ENCODE assay signal across 27 cellular contexts in the genomic region with DNA sequence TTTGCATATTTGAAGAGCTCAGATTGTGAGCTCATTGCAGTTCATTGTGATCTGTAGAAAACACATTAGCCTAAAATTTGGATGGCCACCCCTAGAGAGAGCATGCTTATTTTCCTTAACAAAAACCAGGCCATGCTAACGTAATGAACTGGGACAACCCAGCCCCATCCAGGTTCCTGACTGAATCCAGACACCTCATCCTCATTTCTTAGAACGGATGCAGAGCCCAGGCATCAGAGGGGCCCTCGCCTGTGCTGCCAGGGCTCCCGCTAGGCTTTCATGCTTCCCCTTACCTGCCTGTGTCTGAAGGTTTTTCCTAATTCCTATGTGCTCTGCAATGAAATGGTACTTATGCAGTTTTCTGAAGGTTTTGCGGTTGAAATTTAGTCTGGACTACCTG.
"Had no signal": no experiment of that assay in that cellular context is flagged by ENCODE, and none has a peak within 500 bp of the region (broad histone marks: within the 10 kb centered on the region; RNA-seq: fewer than 3 reads in every experiment).

No MANE protein-coding gene starts in this region.

- H3K27me3 Mint-ChIP-seq: activated CD4-positive, alpha-beta memory T cell treated with anti-CD3 and anti-CD28 coated beads, Interleukin-2, amount 10 ng/mL, durations not matched to agents 7 days and 5 days; activated CD4-positive, alpha-beta T cell treated with anti-CD3 and anti-CD28 coated beads, Interleukin-2, amount 10 ng/mL, durations not matched to agents 7 days and 5 days; activated naive CD4-positive, alpha-beta T cell treated with anti-CD3 and anti-CD28 coated beads, Interleukin-2, amount 10 ng/mL, durations not matched to agents 7 days and 5 days; activated naive CD8-positive, alpha-beta T cell treated with anti-CD3 and anti-CD28 coated beads, Interleukin-2, amount 10 ng/mL, durations not matched to agents 7 days and 5 days; activated T-cell treated with anti-CD3 and anti-CD28 coated beads, Interleukin-2, amount 50 U/mL, for 24 hours; brain had no signal

- H3K4me1 ChIP-seq: ascending aorta, breast epithelium, colonic mucosa, esophagus squamous epithelium, gastroesophageal sphincter had no signal

- H3K4me1 Mint-ChIP-seq: activated CD4-positive, alpha-beta memory T cell treated with anti-CD3 and anti-CD28 coated beads, Interleukin-2, amount 10 ng/mL, durations not matched to agents 7 days and 5 days; activated CD4-positive, alpha-beta T cell treated with anti-CD3 and anti-CD28 coated beads, Interleukin-2, amount 10 ng/mL, durations not matched to agents 7 days and 5 days; activated naive CD4-positive, alpha-beta T cell treated with anti-CD3 and anti-CD28 coated beads, Interleukin-2, amount 10 ng/mL, durations not matched to agents 7 days and 5 days; activated naive CD8-positive, alpha-beta T cell treated with anti-CD3 and anti-CD28 coated beads, Interleukin-2, amount 10 ng/mL, durations not matched to agents 7 days and 5 days; brain had no signal

- H3K9me3 Mint-ChIP-seq: activated CD4-positive, alpha-beta memory T cell treated with anti-CD3 and anti-CD28 coated beads, Interleukin-2, amount 10 ng/mL, durations not matched to agents 7 days and 5 days; activated CD4-positive, alpha-beta T cell treated with anti-CD3 and anti-CD28 coated beads, Interleukin-2, amount 10 ng/mL, durations not matched to agents 7 days and 5 days; activated naive CD4-positive, alpha-beta T cell treated with anti-CD3 and anti-CD28 coated beads, Interleukin-2, amount 10 ng/mL, durations not matched to agents 7 days and 5 days; activated naive CD4-positive, alpha-beta T cell treated with anti-CD3 and anti-CD28 coated beads, Interleukin-2, amount 50 U/mL, for 72 hours; activated naive CD8-positive, alpha-beta T cell treated with anti-CD3 and anti-CD28 coated beads, Interleukin-2, amount 10 ng/mL, durations not matched to agents 7 days and 5 days; activated T-cell treated with anti-CD3 and anti-CD28 coated beads, Interleukin-2, amount 50 U/mL, for 24 hours; activated T-cell treated with anti-CD3 and anti-CD28 coated beads, Interleukin-2, amount 50 U/mL, for 72 hours had no signal

- ATAC-seq: activated naive CD4-positive, alpha-beta T cell treated with anti-CD3 and anti-CD28 coated beads, Interleukin-2, amount 50 U/mL, for 72 hours; activated T-cell treated with anti-CD3 and anti-CD28 coated beads, Interleukin-2, amount 50 U/mL, for 72 hours; gastroesophageal sphincter had no signal

- H3K36me3 ChIP-seq: ascending aorta, breast epithelium, cardiac muscle cell, colonic mucosa, esophagus squamous epithelium, gastroesophageal sphincter had no signal

- H3K36me3 Mint-ChIP-seq: activated naive CD4-positive, alpha-beta T cell treated with anti-CD3 and anti-CD28 coated beads, Interleukin-2, amount 10 ng/mL, durations not matched to agents 7 days and 5 days; activated naive CD4-positive, alpha-beta T cell treated with anti-CD3 and anti-CD28 coated beads, Interleukin-2, amount 50 U/mL, for 72 hours; activated naive CD8-positive, alpha-beta T cell treated with anti-CD3 and anti-CD28 coated beads, Interleukin-2, amount 10 ng/mL, durations not matched to agents 7 days and 5 days; brain had no signal

- H3K27ac ChIP-seq: ascending aorta, breast epithelium, cardiac muscle cell, colonic mucosa, epithelial cell of prostate, esophagus squamous epithelium, gastroesophageal sphincter had no signal

- H3K27ac Mint-ChIP-seq: activated CD4-positive, alpha-beta memory T cell treated with anti-CD3 and anti-CD28 coated beads, Interleukin-2, amount 10 ng/mL, durations not matched to agents 7 days and 5 days; activated CD4-positive, alpha-beta T cell treated with anti-CD3 and anti-CD28 coated beads, Interleukin-2, amount 10 ng/mL, durations not matched to agents 7 days and 5 days; activated naive CD4-positive, alpha-beta T cell treated with anti-CD3 and anti-CD28 coated beads, Interleukin-2, amount 10 ng/mL, durations not matched to agents 7 days and 5 days; activated naive CD4-positive, alpha-beta T cell treated with anti-CD3 and anti-CD28 coated beads, Interleukin-2, amount 50 U/mL, for 72 hours; activated naive CD8-positive, alpha-beta T cell treated with anti-CD3 and anti-CD28 coated beads, Interleukin-2, amount 10 ng/mL, durations not matched to agents 7 days and 5 days; activated T-cell treated with anti-CD3 and anti-CD28 coated beads, Interleukin-2, amount 50 U/mL, for 24 hours; activated T-cell treated with anti-CD3 and anti-CD28 coated beads, Interleukin-2, amount 50 U/mL, for 72 hours; brain had no signal

- H3K4me3 Mint-ChIP-seq: activated CD4-positive, alpha-beta memory T cell treated with anti-CD3 and anti-CD28 coated beads, Interleukin-2, amount 10 ng/mL, durations not matched to agents 7 days and 5 days; activated CD4-positive, alpha-beta T cell treated with anti-CD3 and anti-CD28 coated beads, Interleukin-2, amount 10 ng/mL, durations not matched to agents 7 days and 5 days; activated naive CD4-positive, alpha-beta T cell treated with anti-CD3 and anti-CD28 coated beads, Interleukin-2, amount 10 ng/mL, durations not matched to agents 7 days and 5 days; activated naive CD8-positive, alpha-beta T cell treated with anti-CD3 and anti-CD28 coated beads, Interleukin-2, amount 10 ng/mL, durations not matched to agents 7 days and 5 days; activated T-cell treated with anti-CD3 and anti-CD28 coated beads, Interleukin-2, amount 50 U/mL, for 24 hours; activated T-cell treated with anti-CD3 and anti-CD28 coated beads, Interleukin-2, amount 50 U/mL, for 72 hours; brain had no signal

- DNase-seq: activated CD4-positive, alpha-beta memory T cell treated with anti-CD3 and anti-CD28 coated beads, Interleukin-2, amount 10 ng/mL, durations not matched to agents 7 days and 5 days; activated CD4-positive, alpha-beta T cell treated with anti-CD3 and anti-CD28 coated beads for 1 hour; activated CD4-positive, alpha-beta T cell treated with anti-CD3 and anti-CD28 coated beads for 4 hours; activated CD4-positive, alpha-beta T cell treated with anti-CD3 and anti-CD28 coated beads, Interleukin-2, amount 10 ng/mL, durations not matched to agents 7 days and 5 days; activated CD4-positive, alpha-beta T cell treated with anti-CD3 and anti-CD28 coated beads, Interleukin-2, amount 50 U/mL, for 4 hours; activated CD8-positive, alpha-beta memory T cell treated with anti-CD3 and anti-CD28 coated beads, Interleukin-2, amount 50 U/mL, for 48 hours; activated gamma-delta T cell; activated naive CD4-positive, alpha-beta T cell; activated naive CD4-positive, alpha-beta T cell treated with anti-CD3 and anti-CD28 coated beads, Interleukin-2, amount 10 ng/mL, durations not matched to agents 7 days and 5 days; activated naive CD8-positive, alpha-beta T cell treated with anti-CD3 and anti-CD28 coated beads, Interleukin-2, amount 10 ng/mL, durations not matched to agents 7 days and 5 days; activated T-cell treated with anti-CD3 and anti-CD28 coated beads for 4 hours; activated T-cell treated with anti-CD3 and anti-CD28 coated beads, Interleukin-2, amount 50 U/mL, for 24 hours; activated T-cell treated with anti-CD3 and anti-CD28 coated beads, Interleukin-2, amount 50 U/mL, for 72 hours; central memory CD4-positive, alpha-beta T cell; cerebellar nuclear complex; colonic mucosa; effector CD8-positive, alpha-beta T cell; esophagus squamous epithelium; foreskin melanocyte; T-helper 2 cell had no signal

- H3K4me3 ChIP-seq: ascending aorta, breast epithelium, cardiac muscle cell, colonic mucosa, esophagus squamous epithelium, gastroesophageal sphincter had no signal

- H3K9me3 ChIP-seq: ascending aorta, breast epithelium, colonic mucosa, esophagus squamous epithelium, gastroesophageal sphincter had no signal

- H3K27me3 ChIP-seq: ascending aorta, breast epithelium, cardiac muscle cell, colonic mucosa, esophagus squamous epithelium, gastroesophageal sphincter had no signal
